9 cellular contexts compared by ENCODE assay signal in genomic region chr15:64149424-64150235, GRCh38. TPM values are rescaled to one million over a fixed set of nuclear protein-coding genes. Genes with fewer than 3 reads are reported as not detected.
A peak's percentile ranks its signal among the peaks of the same experiment; 100 is the strongest.
DNase-seq lines count a peak whose midpoint lies in the region; ATAC-seq and TF ChIP-seq lines count a peak whose summit lies in the region.
"Had no signal": no experiment of that assay in that cellular context is flagged by ENCODE, and none has a peak within 500 bp of the region (broad histone marks: within the 10 kb centered on the region; RNA-seq: fewer than 3 reads in every experiment).

No MANE protein-coding gene starts in this region.

- DNase-seq in SW480 (ENCODE audit: low spot score) (peak; percentile 26), iPS-NIHi7 (ENCODE audit: extremely low spot score) (peak; percentile 50), left lobe of liver (ENCODE audit: low spot score) (no peak), DMS153 (lab: John Stamatoyannopoulos, UW) (no peak)
- DNase-seq: gastrocnemius medialis had no signal

- TF ChIP-seq CTCF in C4-2B (conservative IDR thresholded peaks at IDR 0.05) (peak; percentile 22; the same call in 1 of the 2 replicates), GM12875 (IDR thresholded peaks at IDR 0.05; ENCODE audit: borderline replicate concordance, insufficient read depth, low read depth, low read length) (peak; percentile 31; the same call in 1 of the 2 replicates)

- H3K27ac ChIP-seq in C4-2B: no peak overlapping the region
- H3K27ac ChIP-seq: gastrocnemius medialis had no signal

- no peak overlapping the region for H3K4me3 ChIP-seq in GM12875 (ENCODE audit: low read depth, low read length)
- H3K4me3 ChIP-seq: gastrocnemius medialis had no signal

- no peak for ATAC-seq in left lobe of liver
- no peak for ATAC-seq in GM21367 (IDR thresholded peaks at IDR 0.05; ENCODE audit: unreplicated experiment)
- ATAC-seq in GM19351 (IDR thresholded peaks at IDR 0.05; ENCODE audit: unreplicated experiment): no peak
- ATAC-seq: gastrocnemius medialis had no signal

RNA-seq across cellular contexts. Expression of gene SNX22, which starts 1.9 kb away (rescaled TPM):
- 1.2 TPM for total RNA-seq in left lobe of liver

RNA-seq across cellular contexts. Expression of gene PPIB, which starts 13.2 kb away (rescaled TPM):
- total RNA-seq in left lobe of liver: 474 TPM

RNA-seq across cellular contexts. Expression of gene SNX1, which starts 53.8 kb away (rescaled TPM):
- total RNA-seq in left lobe of liver: 66.2 TPM

RNA-seq across cellular contexts. Expression of gene CIAO2A, which starts 56.0 kb away (rescaled TPM):
- total RNA-seq in left lobe of liver: 70.2 TPM

Comparison
In these comparisons a context has a peak if more than half of its experiments do, and no peak if none do; other contexts are left out.
1. DNase-seq: peak in SW480 (single experiment) and iPS-NIHi7 (single experiment); none in left lobe of liver (single experiment) and DMS153 (single experiment).